1 cellular context compared by ENCODE assay signal in the genomic region with DNA sequence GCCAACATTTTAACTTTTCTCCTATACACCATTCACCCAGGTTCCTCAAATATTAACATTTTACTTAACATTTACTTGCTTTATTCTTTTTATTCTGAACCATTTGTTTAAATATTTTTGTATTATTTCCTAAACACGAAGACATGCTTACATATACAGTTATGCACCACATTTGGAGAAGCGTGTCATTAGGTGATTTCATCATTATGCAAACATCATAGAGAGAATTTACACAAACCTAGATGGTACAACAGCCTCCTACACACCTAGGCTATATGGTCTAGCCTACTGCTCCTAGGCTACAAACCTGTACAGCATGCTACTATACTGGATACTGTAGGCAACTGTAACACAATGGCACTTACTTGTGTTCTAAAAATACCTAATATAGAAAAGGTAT.
TF ChIP-seq lines count a peak whose summit lies in the region.

No MANE protein-coding gene starts in this region.

TF ChIP-seq in GM23338, 12 proteins besides CTCF, POLR2A, EP300 and RAD21:
- TF ChIP-seq CREB1 (CRISPR knock-in tag; IDR thresholded peaks at IDR 0.05; ENCODE audit: low read depth) (no peak), ZNF114 (CRISPR knock-in tag; IDR thresholded peaks at IDR 0.05) (no peak), STAT1 (IDR thresholded peaks at IDR 0.05; ENCODE audit: unreplicated experiment) (no peak), REST (IDR thresholded peaks at IDR 0.05; ENCODE audit: unreplicated experiment) (no peak), POLR2AphosphoS5 (IDR thresholded peaks at IDR 0.05; ENCODE audit: low read depth) (no peak), ZNF331 (CRISPR knock-in tag; IDR thresholded peaks at IDR 0.05; ENCODE audit: low read depth) (no peak), ETS1 (IDR thresholded peaks at IDR 0.05) (no peak), EZH2phosphoT487 (IDR thresholded peaks at IDR 0.05; ENCODE audit: unreplicated experiment) (no peak), JUNB (IDR thresholded peaks at IDR 0.05; ENCODE audit: unreplicated experiment) (no peak), EZH2 (IDR thresholded peaks at IDR 0.05; ENCODE audit: low read depth, unreplicated experiment) (no peak), NANOG (IDR thresholded peaks at IDR 0.05; ENCODE audit: borderline replicate concordance) (no peak)
- TF ChIP-seq, protein P1, sequence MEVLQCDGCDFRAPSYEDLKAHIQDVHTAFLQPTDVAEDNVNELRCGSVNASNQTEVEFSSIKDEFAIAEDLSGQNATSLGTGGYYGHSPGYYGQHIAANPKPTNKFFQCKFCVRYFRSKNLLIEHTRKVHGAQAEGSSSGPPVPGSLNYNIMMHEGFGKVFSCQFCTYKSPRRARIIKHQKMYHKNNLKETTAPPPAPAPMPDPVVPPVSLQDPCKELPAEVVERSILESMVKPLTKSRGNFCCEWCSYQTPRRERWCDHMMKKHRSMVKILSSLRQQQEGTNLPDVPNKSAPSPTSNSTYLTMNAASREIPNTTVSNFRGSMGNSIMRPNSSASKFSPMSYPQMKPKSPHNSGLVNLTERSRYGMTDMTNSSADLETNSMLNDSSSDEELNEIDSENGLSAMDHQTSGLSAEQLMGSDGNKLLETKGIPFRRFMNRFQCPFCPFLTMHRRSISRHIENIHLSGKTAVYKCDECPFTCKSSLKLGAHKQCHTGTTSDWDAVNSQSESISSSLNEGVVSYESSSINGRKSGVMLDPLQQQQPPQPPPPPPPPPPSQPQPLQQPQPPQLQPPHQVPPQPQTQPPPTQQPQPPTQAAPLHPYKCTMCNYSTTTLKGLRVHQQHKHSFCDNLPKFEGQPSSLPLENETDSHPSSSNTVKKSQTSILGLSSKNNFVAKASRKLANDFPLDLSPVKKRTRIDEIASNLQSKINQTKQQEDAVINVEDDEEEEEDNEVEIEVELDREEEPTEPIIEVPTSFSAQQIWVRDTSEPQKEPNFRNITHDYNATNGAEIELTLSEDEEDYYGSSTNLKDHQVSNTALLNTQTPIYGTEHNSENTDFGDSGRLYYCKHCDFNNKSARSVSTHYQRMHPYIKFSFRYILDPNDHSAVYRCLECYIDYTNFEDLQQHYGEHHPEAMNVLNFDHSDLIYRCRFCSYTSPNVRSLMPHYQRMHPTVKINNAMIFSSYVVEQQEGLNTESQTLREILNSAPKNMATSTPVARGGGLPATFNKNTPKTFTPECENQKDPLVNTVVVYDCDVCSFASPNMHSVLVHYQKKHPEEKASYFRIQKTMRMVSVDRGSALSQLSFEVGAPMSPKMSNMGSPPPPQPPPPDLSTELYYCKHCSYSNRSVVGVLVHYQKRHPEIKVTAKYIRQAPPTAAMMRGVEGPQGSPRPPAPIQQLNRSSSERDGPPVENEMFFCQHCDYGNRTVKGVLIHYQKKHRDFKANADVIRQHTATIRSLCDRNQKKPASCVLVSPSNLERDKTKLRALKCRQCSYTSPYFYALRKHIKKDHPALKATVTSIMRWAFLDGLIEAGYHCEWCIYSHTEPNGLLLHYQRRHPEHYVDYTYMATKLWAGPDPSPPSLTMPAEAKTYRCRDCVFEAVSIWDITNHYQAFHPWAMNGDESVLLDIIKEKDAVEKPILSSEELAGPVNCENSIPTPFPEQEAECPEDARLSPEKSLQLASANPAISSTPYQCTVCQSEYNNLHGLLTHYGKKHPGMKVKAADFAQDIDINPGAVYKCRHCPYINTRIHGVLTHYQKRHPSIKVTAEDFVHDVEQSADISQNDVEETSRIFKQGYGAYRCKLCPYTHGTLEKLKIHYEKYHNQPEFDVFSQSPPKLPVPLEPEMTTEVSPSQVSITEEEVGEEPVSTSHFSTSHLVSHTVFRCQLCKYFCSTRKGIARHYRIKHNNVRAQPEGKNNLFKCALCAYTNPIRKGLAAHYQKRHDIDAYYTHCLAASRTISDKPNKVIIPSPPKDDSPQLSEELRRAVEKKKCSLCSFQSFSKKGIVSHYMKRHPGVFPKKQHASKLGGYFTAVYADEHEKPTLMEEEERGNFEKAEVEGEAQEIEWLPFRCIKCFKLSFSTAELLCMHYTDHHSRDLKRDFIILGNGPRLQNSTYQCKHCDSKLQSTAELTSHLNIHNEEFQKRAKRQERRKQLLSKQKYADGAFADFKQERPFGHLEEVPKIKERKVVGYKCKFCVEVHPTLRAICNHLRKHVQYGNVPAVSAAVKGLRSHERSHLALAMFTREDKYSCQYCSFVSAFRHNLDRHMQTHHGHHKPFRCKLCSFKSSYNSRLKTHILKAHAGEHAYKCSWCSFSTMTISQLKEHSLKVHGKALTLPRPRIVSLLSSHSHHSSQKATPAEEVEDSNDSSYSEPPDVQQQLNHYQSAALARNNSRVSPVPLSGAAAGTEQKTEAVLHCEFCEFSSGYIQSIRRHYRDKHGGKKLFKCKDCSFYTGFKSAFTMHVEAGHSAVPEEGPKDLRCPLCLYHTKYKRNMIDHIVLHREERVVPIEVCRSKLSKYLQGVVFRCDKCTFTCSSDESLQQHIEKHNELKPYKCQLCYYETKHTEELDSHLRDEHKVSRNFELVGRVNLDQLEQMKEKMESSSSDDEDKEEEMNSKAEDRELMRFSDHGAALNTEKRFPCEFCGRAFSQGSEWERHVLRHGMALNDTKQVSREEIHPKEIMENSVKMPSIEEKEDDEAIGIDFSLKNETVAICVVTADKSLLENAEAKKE (CRISPR knock-in tag; IDR thresholded peaks at IDR 0.05), result no peak
